21 cellular contexts compared by ENCODE assay signal in the genomic region with DNA sequence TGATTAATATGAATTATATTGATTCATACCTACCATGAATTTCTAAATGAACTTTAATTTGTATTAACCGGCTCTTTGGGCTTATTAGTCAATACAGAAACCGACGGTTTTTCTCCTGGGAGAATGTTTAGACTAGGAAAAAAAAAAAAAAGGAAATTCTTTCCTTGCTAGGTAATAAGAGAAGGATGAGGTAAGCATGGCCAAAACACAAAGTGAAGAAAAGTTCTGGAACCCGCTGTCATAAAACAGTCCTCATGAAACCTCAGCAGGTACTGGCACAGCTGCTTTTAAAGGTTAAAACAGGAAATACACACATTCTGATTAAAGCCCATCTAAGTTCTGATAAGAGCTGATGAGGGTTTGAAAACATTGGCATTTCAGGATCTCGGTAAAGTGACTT. TPM values are rescaled to one million over a fixed set of nuclear protein-coding genes. Genes with fewer than 3 reads are reported as not detected.
DNase-seq lines count a peak whose midpoint lies in the region; ATAC-seq and TF ChIP-seq lines count a peak whose summit lies in the region.
"Had no signal": no experiment of that assay in that cellular context is flagged by ENCODE, and none has a peak within 500 bp of the region (broad histone marks: within the 10 kb centered on the region; RNA-seq: fewer than 3 reads in every experiment).

No MANE protein-coding gene starts in this region.

- CTCF ChIA-PET in A673 (lab: Charles Lee), result no interaction called here

- H3K4me3 ChIP-seq in A673 (ENCODE audit: low read depth, low read length, poor library complexity, severe bottlenecking), result no peak overlapping the region

- H3K4me1 ChIP-seq in A673 (ENCODE audit: insufficient read depth, low read length, poor library complexity, severe bottlenecking), result no peaks in the 10 kb centered on the region

- no peak for ATAC-seq in GM21723 (IDR thresholded peaks at IDR 0.05; ENCODE audit: unreplicated experiment)
- ATAC-seq: naive thymus-derived CD8-positive, alpha-beta T cell had no signal

- intact Hi-C loops in A673 (cut with micrococcal nuclease; ENCODE audit: unreplicated experiment), result no loop called here

- no peak for TF ChIP-seq POLR2A in erythroblast (IDR thresholded peaks at IDR 0.05; ENCODE audit: low read length)

- TF ChIP-seq CTCF in A673 (conservative IDR thresholded peaks at IDR 0.05; ENCODE audit: low read depth, low read length), result no peak

- no peaks in the 10 kb centered on the region for H3K9me3 ChIP-seq in A673 (ENCODE audit: low read depth, low read length, poor library complexity, severe bottlenecking)

- BruUV-seq in A673 (replicated peaks; lab: Mats Ljungman, UMichigan), result no TSS peak

- DNase-seq in M059J (ENCODE audit: low read depth), result peak; percentile 31
- DNase-seq in dermis blood vessel endothelial cell, result peak; percentile 55
- DNase-seq in left kidney (ENCODE audit: low read depth, low spot score), result peak; percentile 50
- DNase-seq in DMS79 treated with DMSO at 0.1 percent for 48 hours (lab: John Stamatoyannopoulos, UW), result no peak
- DNase-seq in erythroblast (lab: John Stamatoyannopoulos, UW), result no peak
- DNase-seq in A673 (ENCODE audit: low spot score), result no peak
- DNase-seq: activated effector memory CD4-positive, alpha-beta T cell treated with Interleukin-2 at 50 U/mL for 16 hours; C1 segment of cervical spinal cord; COR-L47; effector memory CD4-positive, alpha-beta T cell; foreskin melanocyte; Karpas-422; MV-4-11; naive thymus-derived CD8-positive, alpha-beta T cell; NCI-H1694; NCI-H510A; occipital lobe; OCI-M1; trophoblast cell had no signal

- no peaks in the 10 kb centered on the region for H3K36me3 ChIP-seq in A673 (ENCODE audit: insufficient read depth, low read length, poor library complexity, severe bottlenecking)

- no peaks in the 10 kb centered on the region for H3K27me3 ChIP-seq in A673 (replicated peaks; ENCODE audit: insufficient read depth, low read depth, low read length, poor library complexity)

- H3K27ac ChIP-seq in A673 (ENCODE audit: low read depth, low read length, poor library complexity, severe bottlenecking), result no peak overlapping the region
- H3K27ac ChIP-seq: HL-60 had no signal

- POLR2A ChIA-PET in A673 (lab: Charles Lee; ENCODE audit: low non-redundant PET), result no interaction called here

RNA-seq across cellular contexts. Expression of gene PSTPIP1, which starts 30.8 kb away (rescaled TPM):
- not detected in 2 replicates for total RNA-seq in M059J (2014; rRNA removed; shearing (Covaris generic))
- total RNA-seq in dermis blood vessel endothelial cell (0.23 and 0.51 TPM in 2 replicates), A673 (2021) (not detected in 2 replicates)

RNA-seq across cellular contexts. Expression of gene RCN2, which starts 32.6 kb away (rescaled TPM):
- total RNA-seq in M059J (2014; rRNA removed; shearing (Covaris generic)), result 71.8 and 114 TPM in 2 replicates
- total RNA-seq in dermis blood vessel endothelial cell (43.2 and 71.7 TPM in 2 replicates), A673 (2021) (78.6 and 84.5 TPM in 2 replicates)

RNA-seq across cellular contexts. Expression of gene SCAPER, which starts 59.0 kb away (rescaled TPM):
- 5.2 and 10.1 TPM in 2 replicates for total RNA-seq in M059J (2014; rRNA removed; shearing (Covaris generic))
- total RNA-seq in dermis blood vessel endothelial cell, result 8.9 and 10.6 TPM in 2 replicates
- total RNA-seq in A673 (2021), result 21.5 and 28.5 TPM in 2 replicates

Comparison
In these comparisons a context has a peak if more than half of its experiments do, and no peak if none do; other contexts are left out.
1. DNase-seq: peak in M059J (single experiment), dermis blood vessel endothelial cell (single experiment) and left kidney (single experiment); none in DMS79 treated with DMSO at 0.1 percent for 48 hours (single experiment), erythroblast (0 of 2) and A673 (single experiment).